In genomic region chr5:170681013-170681433, GRCh38 we compare ENCODE assay signal across 9 cellular contexts.
DNase-seq lines count a peak whose midpoint lies in the region; ATAC-seq and TF ChIP-seq lines count a peak whose summit lies in the region.
"Had no signal": no experiment of that assay in that cellular context is flagged by ENCODE, and none has a peak within 500 bp of the region (broad histone marks: within the 10 kb centered on the region; RNA-seq: fewer than 3 reads in every experiment).

No MANE protein-coding gene starts in this region.

- H3K9me3 Mint-ChIP-seq in endodermal cell = no peaks in the 10 kb centered on the region
- H3K9me3 Mint-ChIP-seq in natural killer cell treated with Interleukin-12 subunit alpha and Interleukin-12 subunit beta and Interleukin-15 and Interleukin-18, amount 100 ng/mL, for 72 hours = no peaks in the 10 kb centered on the region

- intact Hi-C loops in posterior vena cava (cut with DNase I) (no loop called here), stomach (cut with DNase I; ENCODE audit: low total_unique reads) (no loop called here)

- CTCF ChIA-PET in RWPE1 (lab: Yijun Ruan, JAX) = interaction anchor here (0.8 to 1.2 kb wide), 2 partner anchors 43 to 57 kb away, joined by 5 to 6 read pairs; no protein-coding TSS in a partner anchor

- H3K27me3 ChIP-seq in endodermal cell (ENCODE audit: control insufficient read depth, insufficient read depth, low read length, poor library complexity, severe bottlenecking) (peaks cover 90% of the 10 kb centered on the region), stomach (peaks cover 4 to 70% (median 14%) of the 10 kb centered on the region in 3 donors)

- 4% methylated on average over 16 to 28 of the region's 28 CpGs for WGBS in endodermal cell (ENCODE audit: insufficient coverage in 1 of 2, insufficient read length in 1 of 2), 2 experiments
- WGBS in stomach, 5 donors = 2 to 4% (median 3%) methylated on average over 28 of the region's 28 CpGs

- H3K27ac Mint-ChIP-seq in endodermal cell = no peak overlapping the region
- no peak overlapping the region for H3K27ac Mint-ChIP-seq in natural killer cell treated with Interleukin-12 subunit alpha and Interleukin-12 subunit beta and Interleukin-15 and Interleukin-18, amount 100 ng/mL, for 72 hours

- H3K4me3 ChIP-seq in GM12865 (ENCODE audit: low read depth, low read length) (no peak overlapping the region), endodermal cell (ENCODE audit: low read length) (peak overlapping the region; percentile 77), stomach (no peak overlapping the region)

- TF ChIP-seq EP300 in stomach (IDR thresholded peaks at IDR 0.05) = no peak

- H3K4me1 Mint-ChIP-seq in endodermal cell = no peaks in the 10 kb centered on the region
- peaks cover 0 to 3% of the 10 kb centered on the region in 2 donors for H3K4me1 Mint-ChIP-seq in natural killer cell treated with Interleukin-12 subunit alpha and Interleukin-12 subunit beta and Interleukin-15 and Interleukin-18, amount 100 ng/mL, for 72 hours (ENCODE audit: low read depth in 2 of 2)

- ATAC-seq in HG02588 (IDR thresholded peaks at IDR 0.05; ENCODE audit: unreplicated experiment) = peak; percentile 45
- ATAC-seq in natural killer cell treated with Interleukin-12 subunit alpha and Interleukin-12 subunit beta and Interleukin-15 and Interleukin-18, amount 100 ng/mL, for 72 hours = peak; percentile 83 to 88
- ATAC-seq: Panc1 had no signal

- no peak for TF ChIP-seq POLR2A in stomach (IDR thresholded peaks at IDR 0.05)

- DNase-seq in GM12865 (ENCODE audit: low read depth) (peak; percentile 27), RWPE1 (ENCODE audit: low spot score) (peak; percentile 63), endodermal cell (peak; percentile 93), posterior vena cava (ENCODE audit: low spot score) (no peak), stomach (no peak), NCI-H187 (lab: John Stamatoyannopoulos, UW) (no peak)
- DNase-seq in natural killer cell treated with Interleukin-12 subunit alpha and Interleukin-12 subunit beta and Interleukin-15 and Interleukin-18, amount 100 ng/mL, for 72 hours (ENCODE audit: low spot score) = no peak

- H3K36me3 ChIP-seq in endodermal cell (ENCODE audit: control insufficient read depth, insufficient read depth, low read length) (no peaks in the 10 kb centered on the region), stomach (no peaks in the 10 kb centered on the region)

- TF ChIP-seq CTCF in GM12865 (IDR thresholded peaks at IDR 0.05; ENCODE audit: insufficient read depth, low read depth, low read length, missing control alignments) (no peak), RWPE1 (conservative IDR thresholded peaks at IDR 0.05; ENCODE audit: low read depth) (no peak), endodermal cell (conservative IDR thresholded peaks at IDR 0.05) (no peak), stomach (IDR thresholded peaks at IDR 0.05) (no peak)

- no peak overlapping the region for H3K27ac ChIP-seq in RWPE1
- no peak overlapping the region for H3K27ac ChIP-seq in endodermal cell (ENCODE audit: low read depth, low read length)
- H3K27ac ChIP-seq in stomach = no peak overlapping the region

- H3K9me3 ChIP-seq in endodermal cell (ENCODE audit: control insufficient read depth, low read length) (no peaks in the 10 kb centered on the region), stomach (no peaks in the 10 kb centered on the region)

- H3K4me3 Mint-ChIP-seq in endodermal cell = peak overlapping the region; percentile 47
- H3K4me3 Mint-ChIP-seq in natural killer cell treated with Interleukin-12 subunit alpha and Interleukin-12 subunit beta and Interleukin-15 and Interleukin-18, amount 100 ng/mL, for 72 hours = peak overlapping the region; percentile 0

- no peaks in the 10 kb centered on the region for H3K36me3 Mint-ChIP-seq in endodermal cell (ENCODE audit: low read depth)
- no peaks in the 10 kb centered on the region for H3K36me3 Mint-ChIP-seq in natural killer cell treated with Interleukin-12 subunit alpha and Interleukin-12 subunit beta and Interleukin-15 and Interleukin-18, amount 100 ng/mL, for 72 hours

- H3K4me1 ChIP-seq in endodermal cell (ENCODE audit: control insufficient read depth, insufficient read depth, low read length) (no peaks in the 10 kb centered on the region), stomach (peaks cover 0 to 7% (median 3%) of the 10 kb centered on the region in 4 donors)

- POLR2A ChIA-PET in RWPE1 (lab: Yijun Ruan, JAX; ENCODE audit: low non-redundant PET) = no interaction called here

- H3K9ac ChIP-seq in endodermal cell (ENCODE audit: extremely low read depth, low read length, poor library complexity, severe bottlenecking) = no peak overlapping the region

- peaks cover 58% of the 10 kb centered on the region for H3K27me3 Mint-ChIP-seq in endodermal cell (ENCODE audit: insufficient read depth)
- H3K27me3 Mint-ChIP-seq in natural killer cell treated with Interleukin-12 subunit alpha and Interleukin-12 subunit beta and Interleukin-15 and Interleukin-18, amount 100 ng/mL, for 72 hours = peaks cover 25 to 58% of the 10 kb centered on the region in 2 donors

Comparison
In these comparisons a context has a peak if more than half of its experiments do, and no peak if none do; other contexts are left out.
1. DNase-seq: peak in GM12865 (single experiment), RWPE1 (single experiment) and endodermal cell (single experiment); none in natural killer cell treated with Interleukin-12 subunit alpha and Interleukin-12 subunit beta and Interleukin-15 and Interleukin-18, amount 100 ng/mL, for 72 hours (single experiment), posterior vena cava (single experiment), stomach (single experiment) and NCI-H187 (0 of 2).